In genomic region chr1:21577324-21577723, GRCh38 we compare ENCODE assay signal across 31 cellular contexts.
"Had no signal": no experiment of that assay in that cellular context is flagged by ENCODE, and none has a peak within 500 bp of the region (broad histone marks: within the 10 kb centered on the region; RNA-seq: fewer than 3 reads in every experiment).

No MANE protein-coding gene starts in this region.

- H3K9me3 Mint-ChIP-seq: activated CD4-positive, alpha-beta memory T cell treated with anti-CD3 and anti-CD28 coated beads for 36 hours; activated CD4-positive, alpha-beta T cell treated with anti-CD3 and anti-CD28 coated beads, Interleukin-2, amount 10 ng/mL, durations not matched to agents 24 days and 14 days; activated naive CD4-positive, alpha-beta T cell treated with anti-CD3 and anti-CD28 coated beads, Interleukin-2, amount 10 ng/mL, durations not matched to agents 7 days and 5 days; activated naive CD4-positive, alpha-beta T cell treated with anti-CD3 and anti-CD28 coated beads, Interleukin-2, amount 50 U/mL, for 72 hours; activated naive CD8-positive, alpha-beta T cell treated with anti-CD3 and anti-CD28 coated beads, Interleukin-2, amount 10 ng/mL, durations not matched to agents 7 days and 5 days; dendritic cell treated with granulocyte-macrophage colony-stimulating factor and Interleukin-4, amounts not matched to agents 40 ng/mL and 50 ng/mL, for 4 days had no signal

- H3K4me3 Mint-ChIP-seq: activated CD4-positive, alpha-beta memory T cell treated with anti-CD3 and anti-CD28 coated beads for 36 hours; activated CD4-positive, alpha-beta T cell treated with anti-CD3 and anti-CD28 coated beads for 36 hours; activated CD4-positive, alpha-beta T cell treated with anti-CD3 and anti-CD28 coated beads, Interleukin-2, amount 10 ng/mL, durations not matched to agents 24 days and 14 days; activated CD8-positive, alpha-beta memory T cell treated with anti-CD3 and anti-CD28 coated beads, Interleukin-2, amount 10 ng/mL, durations not matched to agents 7 days and 5 days; activated CD8-positive, alpha-beta T cell treated with anti-CD3 and anti-CD28 coated beads, Interleukin-2, amount 10 ng/mL, durations not matched to agents 7 days and 5 days; activated naive CD4-positive, alpha-beta T cell treated with anti-CD3 and anti-CD28 coated beads, Interleukin-2, amount 10 ng/mL, durations not matched to agents 7 days and 5 days; activated naive CD8-positive, alpha-beta T cell treated with anti-CD3 and anti-CD28 coated beads, Interleukin-2, amount 10 ng/mL, durations not matched to agents 7 days and 5 days; brain; dendritic cell treated with granulocyte-macrophage colony-stimulating factor and Interleukin-4, amounts not matched to agents 40 ng/mL and 50 ng/mL, for 4 days; endodermal cell had no signal

- H3K4me3 ChIP-seq: ascending aorta, breast epithelium, cardiac muscle cell, coronary artery, dorsolateral prefrontal cortex had no signal

- H3K27ac ChIP-seq: ascending aorta, breast epithelium, cardiac muscle cell, coronary artery, dorsolateral prefrontal cortex had no signal

- ATAC-seq: activated CD4-positive, alpha-beta T cell treated with anti-CD3 and anti-CD28 coated beads for 36 hours; activated CD8-positive, alpha-beta memory T cell treated with anti-CD3 and anti-CD28 coated beads, Interleukin-2, amount 10 ng/mL, durations not matched to agents 7 days and 5 days; activated CD8-positive, alpha-beta T cell treated with anti-CD3 and anti-CD28 coated beads, Interleukin-2, amount 10 ng/mL, durations not matched to agents 7 days and 5 days; activated naive CD4-positive, alpha-beta T cell treated with anti-CD3 and anti-CD28 coated beads, Interleukin-2, amount 50 U/mL, for 72 hours; esophagus mucosa had no signal

- H3K4me1 Mint-ChIP-seq: activated CD4-positive, alpha-beta T cell treated with anti-CD3 and anti-CD28 coated beads for 36 hours; activated CD4-positive, alpha-beta T cell treated with anti-CD3 and anti-CD28 coated beads, Interleukin-2, amount 10 ng/mL, durations not matched to agents 24 days and 14 days; activated CD8-positive, alpha-beta memory T cell treated with anti-CD3 and anti-CD28 coated beads, Interleukin-2, amount 10 ng/mL, durations not matched to agents 7 days and 5 days; activated naive CD4-positive, alpha-beta T cell treated with anti-CD3 and anti-CD28 coated beads, Interleukin-2, amount 10 ng/mL, durations not matched to agents 7 days and 5 days; activated naive CD8-positive, alpha-beta T cell treated with anti-CD3 and anti-CD28 coated beads, Interleukin-2, amount 10 ng/mL, durations not matched to agents 7 days and 5 days had no signal

- H3K27ac Mint-ChIP-seq: activated CD4-positive, alpha-beta memory T cell treated with anti-CD3 and anti-CD28 coated beads for 36 hours; activated CD4-positive, alpha-beta T cell treated with anti-CD3 and anti-CD28 coated beads for 36 hours; activated CD4-positive, alpha-beta T cell treated with anti-CD3 and anti-CD28 coated beads, Interleukin-2, amount 10 ng/mL, durations not matched to agents 24 days and 14 days; activated CD8-positive, alpha-beta memory T cell treated with anti-CD3 and anti-CD28 coated beads, Interleukin-2, amount 10 ng/mL, durations not matched to agents 7 days and 5 days; activated CD8-positive, alpha-beta T cell treated with anti-CD3 and anti-CD28 coated beads, Interleukin-2, amount 10 ng/mL, durations not matched to agents 7 days and 5 days; activated naive CD4-positive, alpha-beta T cell treated with anti-CD3 and anti-CD28 coated beads, Interleukin-2, amount 10 ng/mL, durations not matched to agents 7 days and 5 days; activated naive CD4-positive, alpha-beta T cell treated with anti-CD3 and anti-CD28 coated beads, Interleukin-2, amount 50 U/mL, for 72 hours; activated naive CD8-positive, alpha-beta T cell treated with anti-CD3 and anti-CD28 coated beads, Interleukin-2, amount 10 ng/mL, durations not matched to agents 7 days and 5 days; dendritic cell treated with granulocyte-macrophage colony-stimulating factor and Interleukin-4, amounts not matched to agents 40 ng/mL and 50 ng/mL, for 4 days; endodermal cell had no signal

- H3K9me3 ChIP-seq: ascending aorta, breast epithelium had no signal

- H3K36me3 ChIP-seq: ascending aorta, breast epithelium, cardiac muscle cell had no signal

- DNase-seq: activated CD4-positive, alpha-beta memory T cell treated with anti-CD3 and anti-CD28 coated beads for 36 hours; activated CD4-positive, alpha-beta T cell treated with anti-CD3 and anti-CD28 coated beads for 36 hours; activated CD4-positive, alpha-beta T cell treated with anti-CD3 and anti-CD28 coated beads, Interleukin-2, amount 10 ng/mL, durations not matched to agents 24 days and 14 days; activated CD4-positive, CD25-positive, alpha-beta regulatory T cell; activated CD4-positive, CD25-positive, alpha-beta regulatory T cell treated with anti-CD3 and anti-CD28 coated beads, Interleukin-2, amount 50 U/mL, for 72 hours; activated CD8-positive, alpha-beta memory T cell treated with anti-CD3 and anti-CD28 coated beads, Interleukin-2, amount 10 ng/mL, durations not matched to agents 7 days and 5 days; activated CD8-positive, alpha-beta memory T cell treated with anti-CD3 and anti-CD28 coated beads, Interleukin-2, amount 50 U/mL, for 4 hours; activated CD8-positive, alpha-beta T cell treated with anti-CD3 and anti-CD28 coated beads, Interleukin-2, amount 10 ng/mL, durations not matched to agents 7 days and 5 days; activated gamma-delta T cell; activated naive CD4-positive, alpha-beta T cell; activated naive CD4-positive, alpha-beta T cell treated with anti-CD3 and anti-CD28 coated beads, Interleukin-2, amount 10 ng/mL, durations not matched to agents 7 days and 5 days; activated naive CD8-positive, alpha-beta T cell treated with anti-CD3 and anti-CD28 coated beads, Interleukin-2, amount 10 ng/mL, durations not matched to agents 7 days and 5 days; activated T-cell treated with anti-CD3 and anti-CD28 coated beads, Interleukin-2, amount 50 U/mL, for 1 hour; activated T-cell treated with anti-CD3 and anti-CD28 coated beads, Interleukin-2, amount 50 U/mL, for 48 hours; central memory CD4-positive, alpha-beta T cell; cerebellar nuclear complex; dorsolateral prefrontal cortex; effector memory CD4-positive, alpha-beta T cell; endodermal cell; foreskin fibroblast; head of caudate nucleus; T-helper 2 cell had no signal

- H3K36me3 Mint-ChIP-seq: activated CD4-positive, alpha-beta memory T cell treated with anti-CD3 and anti-CD28 coated beads for 36 hours; activated CD8-positive, alpha-beta memory T cell treated with anti-CD3 and anti-CD28 coated beads, Interleukin-2, amount 10 ng/mL, durations not matched to agents 7 days and 5 days; activated naive CD4-positive, alpha-beta T cell treated with anti-CD3 and anti-CD28 coated beads, Interleukin-2, amount 10 ng/mL, durations not matched to agents 7 days and 5 days; activated naive CD4-positive, alpha-beta T cell treated with anti-CD3 and anti-CD28 coated beads, Interleukin-2, amount 50 U/mL, for 72 hours; activated naive CD8-positive, alpha-beta T cell treated with anti-CD3 and anti-CD28 coated beads, Interleukin-2, amount 10 ng/mL, durations not matched to agents 7 days and 5 days; brain had no signal

- H3K27me3 ChIP-seq: ascending aorta, breast epithelium, cardiac muscle cell, dorsolateral prefrontal cortex had no signal

- FAIRE-seq: frontal cortex had no signal
